Comparison of ENCODE assay signal across 19 cellular contexts in the genomic region with DNA sequence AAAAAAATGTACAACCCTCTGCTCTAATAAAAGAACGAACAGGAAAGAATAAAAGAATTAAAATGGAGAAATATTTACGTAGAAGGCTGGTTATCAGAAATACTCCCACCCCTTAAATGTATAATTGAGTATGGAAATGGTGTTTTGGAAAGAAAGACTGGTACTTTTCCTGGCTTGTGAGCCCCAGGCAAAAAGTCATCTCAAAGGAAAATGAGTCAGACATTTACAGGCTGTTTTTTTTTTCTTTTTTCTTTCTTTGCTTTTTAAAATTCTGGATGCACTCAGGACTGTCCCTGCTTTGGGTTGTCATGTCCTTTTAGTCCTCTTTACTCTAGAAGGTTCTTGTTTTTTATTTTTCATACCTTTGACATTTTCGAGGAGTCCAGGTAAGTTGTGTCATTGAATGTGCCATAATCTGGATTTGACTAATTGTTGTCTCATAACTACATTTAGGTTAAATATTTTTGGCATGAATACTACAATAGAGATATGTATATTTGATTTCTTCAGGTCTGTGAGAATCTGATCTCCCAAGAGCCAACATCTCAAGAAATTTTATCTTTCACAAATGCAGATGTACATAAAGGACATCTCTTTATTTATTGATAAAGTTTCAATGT.
DNase-seq lines count a peak whose midpoint lies in the region; ATAC-seq, FAIRE-seq and TF ChIP-seq lines count a peak whose summit lies in the region.
"Had no signal": no experiment of that assay in that cellular context is flagged by ENCODE, and none has a peak within 500 bp of the region (broad histone marks: within the 10 kb centered on the region; RNA-seq: fewer than 3 reads in every experiment).

No MANE protein-coding gene starts in this region.

- no peaks in the 10 kb centered on the region for H3K4me1 Mint-ChIP-seq in H9
- H3K4me1 Mint-ChIP-seq: CD4-positive, alpha-beta memory T cell had no signal

- no peak overlapping the region for H2BK120ac ChIP-seq in H9 (ENCODE audit: low read depth, low read length, poor library complexity, severe bottlenecking)

- H2BK12ac ChIP-seq in H9 (ENCODE audit: insufficient read length, low read depth, low read length) = no peak overlapping the region

- no CpG with 5 or more reads among the region's 3 CpGs for WGBS in H9 (ENCODE audit: extremely low coverage, insufficient read length, low lambda C conversion rate)

- no peak overlapping the region for H3K4ac ChIP-seq in H9 (ENCODE audit: low read depth, low read length)

- no peaks in the 10 kb centered on the region for H3K79me1 ChIP-seq in H9 (ENCODE audit: insufficient read depth, low read depth, low read length, poor library complexity, severe bottlenecking)

- no peaks in the 10 kb centered on the region for H3K23me2 ChIP-seq in H9 (ENCODE audit: insufficient read length, low read depth, low read length, poor library complexity, severe bottlenecking)

- H3K4me1 ChIP-seq in keratinocyte (ENCODE audit: control insufficient read depth, extremely low read depth, insufficient read depth, low read length) (peaks cover 30% of the 10 kb centered on the region), kidney (ENCODE audit: control insufficient read depth in 1 of 2, insufficient read depth in 1 of 2, low read depth in 1 of 2, low read length in 2 of 2) (no peaks in the 10 kb centered on the region), H9 (ENCODE audit: insufficient read depth, low read length) (no peaks in the 10 kb centered on the region)
- H3K4me1 ChIP-seq: A549, BLaER1 had no signal

- H2BK5ac ChIP-seq in H9 (ENCODE audit: insufficient read length, low read length) = no peak overlapping the region

- H3K18ac ChIP-seq in H9 (ENCODE audit: insufficient read length, low read depth, low read length) = no peak overlapping the region

- no peak overlapping the region for H2AK5ac ChIP-seq in H9 (ENCODE audit: insufficient read length, low read length)

- no peaks in the 10 kb centered on the region for H3K9me1 ChIP-seq in keratinocyte (ENCODE audit: control insufficient read depth, extremely low read depth, insufficient read depth, low read length)

- ATAC-seq in GM18868 (IDR thresholded peaks at IDR 0.05; ENCODE audit: unreplicated experiment) = no peak
- ATAC-seq: A549 had no signal

- H3K36me3 Mint-ChIP-seq in H9 (ENCODE audit: insufficient read depth in 1 of 3, low read depth in 3 of 3) = peaks cover 9 to 39% (median 38%) of the 10 kb centered on the region in 3 experiments
- H3K36me3 Mint-ChIP-seq: CD4-positive, alpha-beta memory T cell had no signal

- FAIRE-seq in bronchial epithelial cell (lab: Jason Lieb, UNC) (no peak), keratinocyte (lab: Jason Lieb, UNC) (peak; percentile 64), kidney (lab: Jason Lieb, UNC) (no peak)
- FAIRE-seq: A549 had no signal

- dilution Hi-C loops in keratinocyte (cut with MboI; ENCODE audit: extremely low pct_ligation_motif_present, low sequenced_read_pairs) = no loop called here

- peak; percentile 73 for DNase-seq in COLO829 (ENCODE audit: low spot score)
- DNase-seq in M059J (ENCODE audit: low read depth) = peak; percentile 73
- DNase-seq in bronchial epithelial cell (ENCODE audit: low read depth) = peak; percentile 74
- DNase-seq in keratinocyte (ENCODE audit: low read depth, low spot score) = no peak
- no peak for DNase-seq in kidney
- no peak for DNase-seq in NAMALWA (ENCODE audit: low spot score)
- no peak for DNase-seq in H9
- DNase-seq: Calu3; CD4-positive, alpha-beta memory T cell; HCEC 1CT; Kasumi-1; NCI-H1105 treated with DMSO at 0.1 percent for 48 hours; NCI-H1694; NCI-H2081 treated with DMSO at 0.1 percent for 48 hours; NCI-H510A; NCI-H774 had no signal

- no peak overlapping the region for H3K27ac Mint-ChIP-seq in H9
- H3K27ac Mint-ChIP-seq: CD4-positive, alpha-beta memory T cell had no signal

- no peak overlapping the region for H2BK15ac ChIP-seq in H9 (ENCODE audit: low read depth, low read length)

- H4K20me1 ChIP-seq in keratinocyte (ENCODE audit: control insufficient read depth, extremely low read depth, insufficient read depth, low read length) (no peaks in the 10 kb centered on the region), H9 (ENCODE audit: control insufficient read depth, insufficient read depth, insufficient read length) (no peaks in the 10 kb centered on the region)
- H4K20me1 ChIP-seq: BLaER1 had no signal

- no peak overlapping the region for H3K14ac ChIP-seq in H9 (ENCODE audit: insufficient read depth, low read length)

- peak overlapping the region; percentile 21 for H3K27ac ChIP-seq in keratinocyte (ENCODE audit: control insufficient read depth, insufficient read depth, low read length)
- H3K27ac ChIP-seq in kidney (ENCODE audit: low read depth in 2 of 2, low read length in 2 of 2) = no peak overlapping the region
- no peak overlapping the region for H3K27ac ChIP-seq in H9 (ENCODE audit: insufficient read length, low read depth, low read length)
- H3K27ac ChIP-seq: A549, BLaER1 had no signal

- no peak overlapping the region for H4K91ac ChIP-seq in H9 (ENCODE audit: insufficient read length, low read depth, low read length)

- H3K9me3 ChIP-seq in keratinocyte (ENCODE audit: control insufficient read depth, low read depth, low read length) (no peaks in the 10 kb centered on the region), kidney (ENCODE audit: control insufficient read depth in 1 of 2, low read length in 2 of 2) (peaks cover 7 to 12% of the 10 kb centered on the region in 2 donors), H9 (ENCODE audit: control insufficient read depth, low read depth, low read length) (peaks cover 26% of the 10 kb centered on the region)
- H3K9me3 ChIP-seq: A549 had no signal

- H3K36me3 ChIP-seq in bronchial epithelial cell (ENCODE audit: control insufficient read depth, insufficient read depth, low read length) = no peaks in the 10 kb centered on the region
- no peaks in the 10 kb centered on the region for H3K36me3 ChIP-seq in keratinocyte (ENCODE audit: control insufficient read depth in 2 of 2, extremely low read depth in 1 of 2, insufficient read depth in 2 of 2, low read length in 2 of 2)
- H3K36me3 ChIP-seq in kidney (ENCODE audit: control insufficient read depth in 1 of 2, insufficient read depth in 2 of 2, low read length in 2 of 2) = no peaks in the 10 kb centered on the region
- H3K36me3 ChIP-seq: BLaER1 had no signal

- H3K27me3 Mint-ChIP-seq in H9 (ENCODE audit: low read depth) = no peaks in the 10 kb centered on the region
- H3K27me3 Mint-ChIP-seq: CD4-positive, alpha-beta memory T cell had no signal

- H3K4me3 ChIP-seq in bronchial epithelial cell (ENCODE audit: low read depth, low read length) (no peak overlapping the region), keratinocyte (ENCODE audit: control insufficient read depth in 2 of 3, extremely low read depth in 1 of 3, insufficient read depth in 2 of 3, low read depth in 1 of 3, low read length in 3 of 3) (no peak overlapping the region), kidney (ENCODE audit: low read length in 2 of 2) (no peak overlapping the region)
- H3K4me3 ChIP-seq: A549, BLaER1 had no signal

- H3K9me3 Mint-ChIP-seq in H9 = peaks cover 47 to 59% of the 10 kb centered on the region in 2 experiments

- intact Hi-C loops in kidney (cut with DNase I) = no loop called here

- no peak overlapping the region for H4K8ac ChIP-seq in H9 (replicated peaks; ENCODE audit: insufficient read length, low read depth, low read length)

- no peak overlapping the region for H3K9ac ChIP-seq in keratinocyte (ENCODE audit: control insufficient read depth, extremely low read depth, insufficient read depth, low read length)
- no peak overlapping the region for H3K9ac ChIP-seq in kidney (ENCODE audit: low read length in 2 of 2)
- no peak overlapping the region for H3K9ac ChIP-seq in H9 (ENCODE audit: extremely low read depth, insufficient read length, low read length)
- H3K9ac ChIP-seq: BLaER1 had no signal

- no peak overlapping the region for H3K23ac ChIP-seq in H9 (ENCODE audit: insufficient read length, low read depth, low read length)

- no peak overlapping the region for H4K5ac ChIP-seq in H9 (ENCODE audit: insufficient read length, low read depth, low read length)

- no peak overlapping the region for H3T11ph ChIP-seq in H9 (ENCODE audit: low read length)

- no peak overlapping the region for H2BK20ac ChIP-seq in H9 (ENCODE audit: low read depth, low read length, poor library complexity, severe bottlenecking)

- peak overlapping the region; percentile 61 for H3K4me2 ChIP-seq in keratinocyte (ENCODE audit: control insufficient read depth, extremely low read depth, insufficient read depth, low read depth, low read length)
- H3K4me2 ChIP-seq in H9 (ENCODE audit: insufficient read depth, insufficient read length, low read length) = no peak overlapping the region
- H3K4me2 ChIP-seq: A549, BLaER1 had no signal

- TF ChIP-seq CTCF in bronchial epithelial cell (IDR thresholded peaks at IDR 0.05; ENCODE audit: insufficient read depth, low read length, severe bottlenecking) (no peak), keratinocyte (optimal IDR thresholded peaks at IDR 0.05 in 1 of 3, IDR thresholded peaks at IDR 0.05 in 1 of 3, conservative IDR thresholded peaks at IDR 0.05 in 1 of 3; ENCODE audit: extremely low read depth in 1 of 3, insufficient read depth in 2 of 3, low read length in 3 of 3) (no peak), kidney (IDR thresholded peaks at IDR 0.05; ENCODE audit: borderline replicate concordance, extremely low read depth, insufficient read depth) (no peak), H9 (conservative IDR thresholded peaks at IDR 0.05) (no peak)

- no peak overlapping the region for H3K4me3 Mint-ChIP-seq in H9
- H3K4me3 Mint-ChIP-seq: CD4-positive, alpha-beta memory T cell had no signal

- H3K56ac ChIP-seq in H9 (ENCODE audit: insufficient read length, low read depth, low read length) = no peak overlapping the region

- H3K27me3 ChIP-seq in bronchial epithelial cell (ENCODE audit: control insufficient read depth, insufficient read depth, low read length) = no peaks in the 10 kb centered on the region
- H3K27me3 ChIP-seq in keratinocyte (ENCODE audit: control insufficient read depth, extremely low read depth, insufficient read depth, low read length) = no peaks in the 10 kb centered on the region
- no peaks in the 10 kb centered on the region for H3K27me3 ChIP-seq in H9 (ENCODE audit: insufficient read depth, low read length)
- H3K27me3 ChIP-seq: BLaER1 had no signal

- H3K79me2 ChIP-seq in keratinocyte (ENCODE audit: control insufficient read depth, insufficient read depth, low read length) = no peaks in the 10 kb centered on the region
- no peaks in the 10 kb centered on the region for H3K79me2 ChIP-seq in H9 (ENCODE audit: insufficient read depth, low read length)

- H2AFZ ChIP-seq in keratinocyte (ENCODE audit: control insufficient read depth, low read length) (no peak overlapping the region), H9 (ENCODE audit: low read length) (no peak overlapping the region)

Comparison
In these comparisons a context has a peak if more than half of its experiments do, and no peak if none do; other contexts are left out.
1. DNase-seq: peak in COLO829 (single experiment), M059J (single experiment) and bronchial epithelial cell (single experiment); none in keratinocyte (single experiment), kidney (single experiment), NAMALWA (single experiment) and H9 (single experiment).